In genomic region chr1:109687641-109688499, GRCh38 we compare ENCODE assay signal across 9 cellular contexts. TPM values are rescaled to one million over a fixed set of nuclear protein-coding genes. Genes with fewer than 3 reads are reported as not detected.
A peak's percentile ranks its signal among the peaks of the same experiment; 100 is the strongest.
DNase-seq lines count a peak whose midpoint lies in the region; ATAC-seq and TF ChIP-seq lines count a peak whose summit lies in the region.
"Had no signal": no experiment of that assay in that cellular context is flagged by ENCODE, and none has a peak within 500 bp of the region (broad histone marks: within the 10 kb centered on the region; RNA-seq: fewer than 3 reads in every experiment).

Gene GSTM1 (plus strand): TSS chr1:109687817. CDS start chr1:109687874, 57 bp downstream.

- no peaks in the 10 kb centered on the region for H3K27me3 Mint-ChIP-seq in naive thymus-derived CD4-positive, alpha-beta T cell

- peaks cover 38% of the 10 kb centered on the region for H3K36me3 ChIP-seq in BLaER1
- H3K36me3 ChIP-seq in naive thymus-derived CD4-positive, alpha-beta T cell (ENCODE audit: control insufficient read depth in 2 of 3, insufficient read depth in 3 of 3, low read length in 3 of 3) = no peaks in the 10 kb centered on the region

- H3K4me1 Mint-ChIP-seq in naive thymus-derived CD4-positive, alpha-beta T cell = peaks cover 0 to 27% (median 8%) of the 10 kb centered on the region in 7 donors

- peak in 5 of 9 donors; percentile 74 to 89 (median 82) for DNase-seq in naive thymus-derived CD4-positive, alpha-beta T cell
- no peak for DNase-seq in SW480 (ENCODE audit: low spot score)
- DNase-seq in T-helper 9 cell = no peak
- DNase-seq in NCI-H1417 treated with DMSO at 0.1 percent for 48 hours (lab: John Stamatoyannopoulos, UW) = no peak

- intact Hi-C loops in naive thymus-derived CD4-positive, alpha-beta T cell (cut with micrococcal nuclease) = loop anchor here in 1 of 2 donors (2.0 to 5.0 kb wide), 6 partner anchors 19 to 347 kb away; partner anchors contain the start of genes GNAI3, GSTM2, GSTM3 and STRIP1

- peaks cover 0 to 6% (median 0%) of the 10 kb centered on the region in 11 donors for H3K9me3 Mint-ChIP-seq in naive thymus-derived CD4-positive, alpha-beta T cell

- H3K4me3 ChIP-seq in BLaER1 = peak within 1 kb of the TSS; percentile 69
- no peak within 1 kb of the TSS for H3K4me3 ChIP-seq in naive thymus-derived CD4-positive, alpha-beta T cell (ENCODE audit: low read length)
- H3K4me3 ChIP-seq: body of pancreas had no signal

- H3K27me3 ChIP-seq in BLaER1 = no peaks in the 10 kb centered on the region
- H3K27me3 ChIP-seq in naive thymus-derived CD4-positive, alpha-beta T cell (ENCODE audit: control insufficient read depth in 2 of 2, insufficient read depth in 2 of 2, low read length in 2 of 2) = no peaks in the 10 kb centered on the region
- H3K27me3 ChIP-seq: body of pancreas had no signal

- no peaks in the 10 kb centered on the region for H4K20me1 ChIP-seq in BLaER1

- peaks cover 0 to 16% (median 13%) of the 10 kb centered on the region in 5 donors for H3K36me3 Mint-ChIP-seq in naive thymus-derived CD4-positive, alpha-beta T cell

- peak; percentile 65 for TF ChIP-seq POLR2A in GM19193 (IDR thresholded peaks at IDR 0.05; ENCODE audit: extremely low read depth, insufficient read depth, insufficient read length)

- POLR2A ChIA-PET in naive thymus-derived CD4-positive, alpha-beta T cell (lab: Charles Lee) = no interaction called here

- H3K4me2 ChIP-seq in BLaER1 = peak within 1 kb of the TSS; percentile 89

- H3K27ac ChIP-seq in BLaER1 (peak within 1 kb of the TSS; percentile 86), angular gyrus (ENCODE audit: low read depth, low read length) (peak within 1 kb of the TSS; percentile 85)
- H3K27ac ChIP-seq in naive thymus-derived CD4-positive, alpha-beta T cell (ENCODE audit: low read depth, low read length) = peak within 1 kb of the TSS; percentile 70

- CTCF ChIA-PET in naive thymus-derived CD4-positive, alpha-beta T cell (lab: Charles Lee) = no interaction called here

- peaks cover 9% of the 10 kb centered on the region for H3K9me3 ChIP-seq in BLaER1
- H3K9me3 ChIP-seq in naive thymus-derived CD4-positive, alpha-beta T cell (ENCODE audit: control insufficient read depth in 2 of 3, low read length in 3 of 3) = no peaks in the 10 kb centered on the region
- H3K9me3 ChIP-seq: body of pancreas had no signal

- peak within 1 kb of the TSS in 6 of 9 donors; percentile 88 to 96 (median 94) for H3K27ac Mint-ChIP-seq in naive thymus-derived CD4-positive, alpha-beta T cell

- H3K9ac ChIP-seq in BLaER1 = peak within 1 kb of the TSS; percentile 84

- H3K4me1 ChIP-seq in BLaER1 = peaks cover 14% of the 10 kb centered on the region
- H3K4me1 ChIP-seq in naive thymus-derived CD4-positive, alpha-beta T cell (ENCODE audit: control insufficient read depth in 2 of 2, insufficient read depth in 2 of 2, low read length in 2 of 2) = no peaks in the 10 kb centered on the region
- H3K4me1 ChIP-seq: body of pancreas had no signal

- peak; percentile 94 for ATAC-seq in HG03565 (IDR thresholded peaks at IDR 0.05; ENCODE audit: unreplicated experiment)
- no peak for ATAC-seq in naive thymus-derived CD4-positive, alpha-beta T cell
- ATAC-seq: body of pancreas had no signal

- H3K4me3 Mint-ChIP-seq in naive thymus-derived CD4-positive, alpha-beta T cell = peak within 1 kb of the TSS in 7 of 10 donors; percentile 81 to 99 (median 90)

RNA-seq across cellular contexts. Expression of gene GSTM1, which starts in this region (rescaled TPM):
- total RNA-seq in naive thymus-derived CD4-positive, alpha-beta T cell = 10 to 100 TPM in 2 of 5 experiments, not detected in 3; 45.9 to 83.6 TPM
- 10 to 100 TPM in 1 of 2 donors, not detected in 1; 62.4 TPM for polyA plus RNA-seq in naive thymus-derived CD4-positive, alpha-beta T cell

Comparison
In these comparisons a context has a peak if more than half of its experiments do, and no peak if none do; other contexts are left out.
1. DNase-seq: peak in naive thymus-derived CD4-positive, alpha-beta T cell (5 of 9); none in SW480 (single experiment), T-helper 9 cell (single experiment) and NCI-H1417 treated with DMSO at 0.1 percent for 48 hours (single experiment).
2. Peak in every context shown above with its lines, with median percentiles within 50 percentile points of each other: H3K27ac ChIP-seq.